1 cellular context compared by ENCODE assay signal in genomic region chr3:195441476-195441970, GRCh38.
A peak's percentile ranks its signal among the peaks of the same experiment; 100 is the strongest.
TF ChIP-seq lines count a peak whose summit lies in the region.

No MANE protein-coding gene starts in this region.

TF ChIP-seq in HEK293, 187 proteins besides CTCF, POLR2A, EP300 and RAD21 (continued from another document):
- TF ChIP-seq PRDM10 (tag by site-specific recombination; IDR thresholded peaks at IDR 0.05) (no peak), ZNF843 (tag by site-specific recombination; IDR thresholded peaks at IDR 0.05) (no peak), ZNF639 (tag by site-specific recombination; IDR thresholded peaks at IDR 0.05) (no peak), ZFHX2 (tag by site-specific recombination; conservative IDR thresholded peaks at IDR 0.05) (no peak), ZNF404 (tag by site-specific recombination; IDR thresholded peaks at IDR 0.05) (no peak), ZNF645 (tag by site-specific recombination; IDR thresholded peaks at IDR 0.05) (no peak), ZNF112 (tag by site-specific recombination; IDR thresholded peaks at IDR 0.05) (no peak), ZBTB20 (tag by site-specific recombination; IDR thresholded peaks at IDR 0.05) (no peak), ZNF133 (tag by site-specific recombination; IDR thresholded peaks at IDR 0.05) (no peak), ZNF549 (tag by site-specific recombination; IDR thresholded peaks at IDR 0.05) (no peak), ZNF629 (tag by site-specific recombination; IDR thresholded peaks at IDR 0.05) (no peak), ZNF600 (tag by site-specific recombination; IDR thresholded peaks at IDR 0.05) (peak; percentile 74; the same call in 1 of the 2 replicates), ZNF585B (tag by site-specific recombination; IDR thresholded peaks at IDR 0.05) (no peak), ZNF350 (tag by site-specific recombination; IDR thresholded peaks at IDR 0.05) (no peak), ZNF146 (tag by site-specific recombination; IDR thresholded peaks at IDR 0.05) (no peak), ZNF211 (tag by site-specific recombination; IDR thresholded peaks at IDR 0.05; ENCODE audit: low read depth) (no peak)
